Comparison of ENCODE assay signal across 19 cellular contexts in the genomic region with DNA sequence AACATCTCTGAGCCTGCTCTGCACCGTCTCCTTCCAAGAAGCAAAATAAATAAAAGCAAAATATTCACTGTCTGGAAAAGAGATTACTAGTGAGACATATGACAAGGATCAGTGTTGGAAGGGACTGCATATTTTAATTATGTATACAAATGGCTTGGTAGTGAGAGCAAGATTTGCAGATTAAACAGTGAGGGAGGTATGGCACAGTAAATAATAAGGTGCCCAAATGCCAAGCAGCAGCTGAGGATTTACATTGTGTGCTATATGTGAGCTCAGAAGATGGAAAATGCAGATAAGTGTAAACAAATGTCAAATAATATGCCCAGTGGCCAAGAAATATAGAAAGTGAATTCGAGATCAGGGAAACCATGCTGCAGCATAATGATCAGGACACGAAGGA.
DNase-seq lines count a peak whose midpoint lies in the region; ATAC-seq and TF ChIP-seq lines count a peak whose summit lies in the region.
"Had no signal": no experiment of that assay in that cellular context is flagged by ENCODE, and none has a peak within 500 bp of the region (broad histone marks: within the 10 kb centered on the region; RNA-seq: fewer than 3 reads in every experiment).

No MANE protein-coding gene starts in this region.

- H3K36me3 Mint-ChIP-seq in mesothelial cell of epicardium, result no peaks in the 10 kb centered on the region
- H3K36me3 Mint-ChIP-seq: CD14-positive monocyte; CD8-positive, alpha-beta memory T cell had no signal

- H3K36me3 ChIP-seq in Karpas-422 (ENCODE audit: insufficient read depth, low read length), result no peaks in the 10 kb centered on the region
- H3K36me3 ChIP-seq: BLaER1 had no signal

- H3K27me3 ChIP-seq in Karpas-422 (ENCODE audit: low read length), result no peaks in the 10 kb centered on the region
- H3K27me3 ChIP-seq: BLaER1 had no signal

- no peaks in the 10 kb centered on the region for H3K9me2 ChIP-seq in Karpas-422 (replicated peaks; ENCODE audit: insufficient read depth, low read length)

- no peaks in the 10 kb centered on the region for H3K27me3 Mint-ChIP-seq in mesothelial cell of epicardium (ENCODE audit: low read depth)
- H3K27me3 Mint-ChIP-seq: B cell; CD4-positive, alpha-beta T cell; CD8-positive, alpha-beta memory T cell had no signal

- TF ChIP-seq CTCF in C4-2B (conservative IDR thresholded peaks at IDR 0.05) (no peak), mesothelial cell of epicardium (IDR thresholded peaks at IDR 0.05; ENCODE audit: unreplicated experiment) (no peak)

- ATAC-seq in HG03045 (IDR thresholded peaks at IDR 0.05; ENCODE audit: unreplicated experiment), result no peak
- ATAC-seq: GM23338, HCT116 had no signal

- H3K4me2 ChIP-seq in Karpas-422 (ENCODE audit: low read depth, low read length, poor library complexity, severe bottlenecking), result no peak overlapping the region
- H3K4me2 ChIP-seq: BLaER1, GM23338 had no signal

- no peaks in the 10 kb centered on the region for H3K4me1 ChIP-seq in Karpas-422 (ENCODE audit: low read length)
- H3K4me1 ChIP-seq: BLaER1 had no signal

- H3K9ac ChIP-seq in Karpas-422 (ENCODE audit: low read length), result no peak overlapping the region
- H3K9ac ChIP-seq: BLaER1 had no signal

- no peak overlapping the region for H3K4me3 Mint-ChIP-seq in mesothelial cell of epicardium
- H3K4me3 Mint-ChIP-seq: B cell; CD14-positive monocyte; CD4-positive, alpha-beta T cell; CD8-positive, alpha-beta memory T cell; GM23338; H9 had no signal

- H3K4me1 Mint-ChIP-seq in mesothelial cell of epicardium, result peaks cover 39% of the 10 kb centered on the region
- H3K4me1 Mint-ChIP-seq: B cell; CD14-positive monocyte; CD8-positive, alpha-beta memory T cell had no signal

- no peaks in the 10 kb centered on the region for H4K20me1 ChIP-seq in Karpas-422 (ENCODE audit: insufficient read depth, low read depth, low read length)
- H4K20me1 ChIP-seq: BLaER1 had no signal

- no peak overlapping the region for H2AFZ ChIP-seq in Karpas-422 (ENCODE audit: low read length)
- H2AFZ ChIP-seq: GM23338 had no signal

- DNase-seq in NCI-H526 (lab: John Stamatoyannopoulos, UW) (peak; percentile 5 to 8), mesothelial cell of epicardium (ENCODE audit: low spot score in 2 of 2, unreplicated experiment in 2 of 2) (no peak), COLO829 (ENCODE audit: low spot score) (no peak), Karpas-422 (no peak)
- DNase-seq: Calu3; CD4-positive, alpha-beta T cell; CD8-positive, alpha-beta memory T cell; COR-L47; DMS53; DMS79 treated with DMSO at 0.1 percent for 48 hours; GF-D8; H9 had no signal

- H3K9me3 Mint-ChIP-seq in mesothelial cell of epicardium, result peaks cover 4% of the 10 kb centered on the region
- H3K9me3 Mint-ChIP-seq: CD4-positive, alpha-beta T cell; GM23338; H9 had no signal

- H3K27ac ChIP-seq in C4-2B (peak overlapping the region; percentile 18; the same call in 1 of the 2 replicates), Karpas-422 (ENCODE audit: low read length) (no peak overlapping the region)
- H3K27ac ChIP-seq: BLaER1 had no signal

- H3K9me3 ChIP-seq in Karpas-422 (ENCODE audit: low read length), result no peaks in the 10 kb centered on the region
- H3K9me3 ChIP-seq: BLaER1 had no signal

- H3K27ac Mint-ChIP-seq in mesothelial cell of epicardium, result peak overlapping the region; percentile 17
- H3K27ac Mint-ChIP-seq: B cell; CD14-positive monocyte; CD4-positive, alpha-beta T cell; CD8-positive, alpha-beta memory T cell; GM23338; H9 had no signal

- H3K79me2 ChIP-seq in Karpas-422 (ENCODE audit: low read length), result no peaks in the 10 kb centered on the region

- H3K4me3 ChIP-seq in Karpas-422 (ENCODE audit: low read length), result no peak overlapping the region
- H3K4me3 ChIP-seq: BLaER1, GM23338 had no signal

Comparison
In these comparisons a context has a peak if more than half of its experiments do, and no peak if none do; other contexts are left out.
1. DNase-seq: peak in NCI-H526 (2 of 2); none in mesothelial cell of epicardium (0 of 2), COLO829 (single experiment) and Karpas-422 (single experiment).